ENCODE assay signal across 8 cellular contexts in genomic region chr11:65471410-65471762, GRCh38. TPM values are rescaled to one million over a fixed set of nuclear protein-coding genes. Genes with fewer than 3 reads are reported as not detected.
DNase-seq lines count a peak whose midpoint lies in the region; ATAC-seq lines count a peak whose summit lies in the region.

No MANE protein-coding gene starts in this region.

- H3K36me3 Mint-ChIP-seq in T-helper 2 cell treated with Interferon-gamma antibody and Interleukin-4, amounts not matched to agents 5 μg/mL and 100 μg/mL, for 36 hours (ENCODE audit: low read depth), result no peaks in the 10 kb centered on the region
- H3K36me3 Mint-ChIP-seq in activated T-helper 2 cell treated with anti-CD3 and anti-CD28 coated beads, Interferon-gamma antibody, Interleukin-2, Interleukin-4, amounts not matched to agents 10 μg/mL and 5 μg/mL and 100 μg/mL, durations not matched to agents 14 hours and 24 hours and 36 hours (ENCODE audit: low read depth), result peaks cover 5% of the 10 kb centered on the region

- H4K8ac ChIP-seq in trophoblast cell (ENCODE audit: low read depth, low read length), result peak overlapping the region; percentile 23

- no peaks in the 10 kb centered on the region for H3K9me3 Mint-ChIP-seq in T-helper 2 cell treated with Interferon-gamma antibody and Interleukin-4, amounts not matched to agents 5 μg/mL and 100 μg/mL, for 36 hours
- no peaks in the 10 kb centered on the region for H3K9me3 Mint-ChIP-seq in activated T-helper 2 cell treated with anti-CD3 and anti-CD28 coated beads, Interferon-gamma antibody, Interleukin-2, Interleukin-4, amounts not matched to agents 10 μg/mL and 5 μg/mL and 100 μg/mL, durations not matched to agents 14 hours and 24 hours and 36 hours

- H3K4me1 Mint-ChIP-seq in T-helper 2 cell treated with Interferon-gamma antibody and Interleukin-4, amounts not matched to agents 5 μg/mL and 100 μg/mL, for 36 hours (ENCODE audit: low read depth), result peaks cover 20% of the 10 kb centered on the region
- H3K4me1 Mint-ChIP-seq in activated T-helper 2 cell treated with anti-CD3 and anti-CD28 coated beads, Interferon-gamma antibody, Interleukin-2, Interleukin-4, amounts not matched to agents 10 μg/mL and 5 μg/mL and 100 μg/mL, durations not matched to agents 14 hours and 24 hours and 36 hours (ENCODE audit: low read depth), result peaks cover 21% of the 10 kb centered on the region

- H3K4ac ChIP-seq in trophoblast cell (ENCODE audit: low read depth, low read length), result peak overlapping the region; percentile 80

- H2BK5ac ChIP-seq in trophoblast cell (ENCODE audit: low read depth, low read length, poor library complexity), result peak overlapping the region; percentile 58

- H3K14ac ChIP-seq in trophoblast cell (ENCODE audit: low read length), result peak overlapping the region; percentile 9

- no peak overlapping the region for H3K4me3 Mint-ChIP-seq in T-helper 2 cell treated with Interferon-gamma antibody and Interleukin-4, amounts not matched to agents 5 μg/mL and 100 μg/mL, for 36 hours
- no peak overlapping the region for H3K4me3 Mint-ChIP-seq in activated T-helper 2 cell treated with anti-CD3 and anti-CD28 coated beads, Interferon-gamma antibody, Interleukin-2, Interleukin-4, amounts not matched to agents 10 μg/mL and 5 μg/mL and 100 μg/mL, durations not matched to agents 14 hours and 24 hours and 36 hours (ENCODE audit: low read depth)

- H3K23ac ChIP-seq in trophoblast cell (ENCODE audit: low read length), result no peak overlapping the region

- H3K9ac ChIP-seq in trophoblast cell (ENCODE audit: low read length), result no peak overlapping the region

- H3K27me3 ChIP-seq in MG63 (no peaks in the 10 kb centered on the region), trophoblast cell (ENCODE audit: insufficient read depth, low read length) (no peaks in the 10 kb centered on the region)

- peak overlapping the region; percentile 85 for H3K27ac ChIP-seq in trophoblast cell (ENCODE audit: low read depth, low read length)

- H3K27me3 Mint-ChIP-seq in T-helper 2 cell treated with Interferon-gamma antibody and Interleukin-4, amounts not matched to agents 5 μg/mL and 100 μg/mL, for 36 hours (ENCODE audit: low read depth), result no peaks in the 10 kb centered on the region
- no peaks in the 10 kb centered on the region for H3K27me3 Mint-ChIP-seq in activated T-helper 2 cell treated with anti-CD3 and anti-CD28 coated beads, Interferon-gamma antibody, Interleukin-2, Interleukin-4, amounts not matched to agents 10 μg/mL and 5 μg/mL and 100 μg/mL, durations not matched to agents 14 hours and 24 hours and 36 hours (ENCODE audit: low read depth)

- intact Hi-C loops in activated T-helper 2 cell treated with anti-CD3 and anti-CD28 coated beads, Interferon-gamma antibody, Interleukin-2, Interleukin-4, amounts not matched to agents 10 μg/mL and 5 μg/mL and 100 μg/mL, durations not matched to agents 14 hours and 24 hours and 36 hours (cut with micrococcal nuclease), result no loop called here

- H2AK5ac ChIP-seq in trophoblast cell (ENCODE audit: low read length), result peak overlapping the region; percentile 60

- H3K9me3 ChIP-seq in MG63 (no peaks in the 10 kb centered on the region), trophoblast cell (ENCODE audit: insufficient read depth, low read depth, low read length) (no peaks in the 10 kb centered on the region)

- peak overlapping the region; percentile 78 for H2BK120ac ChIP-seq in trophoblast cell (ENCODE audit: insufficient read depth, low read length, poor library complexity)

- peaks cover under 1% of the 10 kb centered on the region; the same call in 1 of the 2 replicates for H3K36me3 ChIP-seq in MG63
- H3K36me3 ChIP-seq in trophoblast cell (ENCODE audit: control insufficient read depth in 1 of 2, insufficient read depth in 2 of 2, low read length in 2 of 2), result no peaks in the 10 kb centered on the region

- H3K79me2 ChIP-seq in trophoblast cell (ENCODE audit: control insufficient read depth, insufficient read depth, low read length, poor library complexity), result peaks cover 8% of the 10 kb centered on the region

- peaks cover 18% of the 10 kb centered on the region for H3K79me1 ChIP-seq in trophoblast cell (ENCODE audit: low read length)

- no peak for DNase-seq in T-helper 2 cell treated with Interferon-gamma antibody and Interleukin-4, amounts not matched to agents 5 μg/mL and 100 μg/mL, for 36 hours (ENCODE audit: low spot score)
- no peak for DNase-seq in T-helper 2 cell
- peak; percentile 80 for DNase-seq in MG63
- DNase-seq in activated T-helper 2 cell treated with anti-CD3 and anti-CD28 coated beads, Interferon-gamma antibody, Interleukin-2, Interleukin-4, amounts not matched to agents 10 μg/mL and 5 μg/mL and 100 μg/mL, durations not matched to agents 14 hours and 24 hours and 36 hours (ENCODE audit: low spot score), result no peak
- peak; percentile 70 for DNase-seq in glomerular visceral epithelial cell (ENCODE audit: extremely low spot score)
- DNase-seq in trophoblast cell, result peak in 1 of 2 donors; percentile 35
- no peak for DNase-seq in DMS114 treated with DMSO at 0.1 percent for 48 hours (lab: John Stamatoyannopoulos, UW; ENCODE audit: unreplicated experiment)

- H4K12ac ChIP-seq in trophoblast cell (ENCODE audit: low read depth, low read length), result no peak overlapping the region

- peak overlapping the region; percentile 68 for H3K27ac Mint-ChIP-seq in T-helper 2 cell treated with Interferon-gamma antibody and Interleukin-4, amounts not matched to agents 5 μg/mL and 100 μg/mL, for 36 hours
- H3K27ac Mint-ChIP-seq in activated T-helper 2 cell treated with anti-CD3 and anti-CD28 coated beads, Interferon-gamma antibody, Interleukin-2, Interleukin-4, amounts not matched to agents 10 μg/mL and 5 μg/mL and 100 μg/mL, durations not matched to agents 14 hours and 24 hours and 36 hours, result peak overlapping the region; percentile 98

- H3K4me3 ChIP-seq in MG63 (no peak overlapping the region), trophoblast cell (ENCODE audit: low read depth, low read length) (no peak overlapping the region)

- H2AFZ ChIP-seq in trophoblast cell (ENCODE audit: insufficient read depth, low read length, poor library complexity), result peak overlapping the region; percentile 0

- no CpG with 5 or more reads among the region's 4 CpGs for WGBS in trophoblast cell (ENCODE audit: extremely low coverage, insufficient coverage, insufficient read length)

- ATAC-seq in HG02938 (IDR thresholded peaks at IDR 0.05; ENCODE audit: unreplicated experiment), result no peak

- H3K4me1 ChIP-seq in trophoblast cell (ENCODE audit: control insufficient read depth in 1 of 2, insufficient read depth in 2 of 2, low read length in 2 of 2), result peaks cover 13 to 15% of the 10 kb centered on the region in 2 experiments

- peak overlapping the region; percentile 34 for H3K18ac ChIP-seq in trophoblast cell (ENCODE audit: low read length)

- H3K4me2 ChIP-seq in trophoblast cell (ENCODE audit: low read length), result no peak overlapping the region

- peak overlapping the region; percentile 81 for H2BK12ac ChIP-seq in trophoblast cell (ENCODE audit: low read length)

- peak overlapping the region; percentile 88 for H4K91ac ChIP-seq in trophoblast cell (ENCODE audit: low read depth, low read length)

RNA-seq across cellular contexts. Expression of gene MALAT1, which starts 27.5 kb away (rescaled TPM):
- total RNA-seq in MG63 (2014; rRNA removed; shearing (Covaris generic); ENCODE audit: low replicate concordance), result 258 and 283 TPM in 2 replicates
- total RNA-seq in activated T-helper 2 cell treated with anti-CD3 and anti-CD28 coated beads, Interferon-gamma antibody, Interleukin-2, Interleukin-4, amounts not matched to agents 10 μg/mL and 5 μg/mL and 100 μg/mL, durations not matched to agents 14 hours and 24 hours and 36 hours, result 4,338 and 4,347 TPM in 2 replicates
- 597 and 615 TPM in 2 replicates for polyA plus RNA-seq in trophoblast cell (2013)

RNA-seq across cellular contexts. Expression of gene NEAT1, which starts 48.8 kb away (rescaled TPM):
- 4.8 and 7.7 TPM in 2 replicates for total RNA-seq in MG63 (2014; rRNA removed; shearing (Covaris generic); ENCODE audit: low replicate concordance)
- total RNA-seq in activated T-helper 2 cell treated with anti-CD3 and anti-CD28 coated beads, Interferon-gamma antibody, Interleukin-2, Interleukin-4, amounts not matched to agents 10 μg/mL and 5 μg/mL and 100 μg/mL, durations not matched to agents 14 hours and 24 hours and 36 hours, result 422 and 430 TPM in 2 replicates
- 11.1 and 12.7 TPM in 2 replicates for polyA plus RNA-seq in trophoblast cell (2013)

RNA-seq across cellular contexts. Expression of gene SCYL1, which starts 53.5 kb away (rescaled TPM):
- total RNA-seq in MG63 (2014; rRNA removed; shearing (Covaris generic); ENCODE audit: low replicate concordance), result 50.1 and 56.3 TPM in 2 replicates
- total RNA-seq in activated T-helper 2 cell treated with anti-CD3 and anti-CD28 coated beads, Interferon-gamma antibody, Interleukin-2, Interleukin-4, amounts not matched to agents 10 μg/mL and 5 μg/mL and 100 μg/mL, durations not matched to agents 14 hours and 24 hours and 36 hours, result 94.4 and 95.8 TPM in 2 replicates
- 117 and 118 TPM in 2 replicates for polyA plus RNA-seq in trophoblast cell (2013)

Comparison
In these comparisons a context has a peak if more than half of its experiments do, and no peak if none do; other contexts are left out.
1. DNase-seq: peak in MG63 (single experiment) and glomerular visceral epithelial cell (single experiment); none in T-helper 2 cell treated with Interferon-gamma antibody and Interleukin-4, amounts not matched to agents 5 μg/mL and 100 μg/mL, for 36 hours (single experiment), T-helper 2 cell (0 of 5), activated T-helper 2 cell treated with anti-CD3 and anti-CD28 coated beads, Interferon-gamma antibody, Interleukin-2, Interleukin-4, amounts not matched to agents 10 μg/mL and 5 μg/mL and 100 μg/mL, durations not matched to agents 14 hours and 24 hours and 36 hours (single experiment) and DMS114 treated with DMSO at 0.1 percent for 48 hours (single experiment).
2. RNA of gene MALAT1, which starts 27.5 kb away (total RNA-seq): 4,338 to 4,347 TPM in activated T-helper 2 cell treated with anti-CD3 and anti-CD28 coated beads, Interferon-gamma antibody, Interleukin-2, Interleukin-4, amounts not matched to agents 10 μg/mL and 5 μg/mL and 100 μg/mL, durations not matched to agents 14 hours and 24 hours and 36 hours; 258 to 283 TPM in MG63; every median in the first group is over 10 times any median in the second.
3. RNA of gene NEAT1, which starts 48.8 kb away (total RNA-seq): 422 to 430 TPM in activated T-helper 2 cell treated with anti-CD3 and anti-CD28 coated beads, Interferon-gamma antibody, Interleukin-2, Interleukin-4, amounts not matched to agents 10 μg/mL and 5 μg/mL and 100 μg/mL, durations not matched to agents 14 hours and 24 hours and 36 hours; 4.8 to 7.7 TPM in MG63; every median in the first group is over 10 times any median in the second.